Comparison of ENCODE assay signal across 23 cellular contexts in the genomic region with DNA sequence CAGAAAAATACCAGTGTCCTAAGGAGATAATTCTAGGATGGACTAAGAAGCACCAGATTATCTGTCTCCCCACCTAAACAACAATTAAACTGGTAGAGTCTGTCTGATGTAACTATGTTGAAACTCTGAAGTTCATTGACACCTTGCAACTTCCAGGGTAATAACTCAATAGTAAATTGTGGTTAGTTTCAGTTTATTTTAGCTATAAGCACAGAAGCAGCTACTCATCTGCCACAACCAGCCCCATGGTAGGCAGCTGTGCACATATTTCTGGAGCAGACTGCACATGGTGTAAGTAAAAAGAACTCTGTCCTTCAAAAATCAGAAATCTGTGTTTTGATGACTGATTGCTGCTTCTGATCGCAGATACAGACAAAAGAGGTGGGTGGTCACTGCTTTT.
"Had no signal": no experiment of that assay in that cellular context is flagged by ENCODE, and none has a peak within 500 bp of the region (broad histone marks: within the 10 kb centered on the region; RNA-seq: fewer than 3 reads in every experiment).

No MANE protein-coding gene starts in this region.

- H3K79me2 ChIP-seq: parathyroid adenoma had no signal

- H3K4me1 Mint-ChIP-seq: activated CD4-positive, alpha-beta T cell treated with anti-CD3 and anti-CD28 coated beads, Interleukin-2, amount 10 ng/mL, durations not matched to agents 7 days and 5 days; central memory CD8-positive, alpha-beta T cell; mesothelial cell of epicardium; naive B cell had no signal

- H2AFZ ChIP-seq: parathyroid adenoma had no signal

- H3K9me3 ChIP-seq: body of pancreas, esophagus squamous epithelium, lower lobe of right lung, uterus had no signal

- H3K27me3 Mint-ChIP-seq: activated CD4-positive, alpha-beta T cell treated with anti-CD3 and anti-CD28 coated beads, Interleukin-2, amount 10 ng/mL, durations not matched to agents 7 days and 5 days; central memory CD8-positive, alpha-beta T cell; naive B cell had no signal

- H3K4me3 Mint-ChIP-seq: activated CD4-positive, alpha-beta T cell treated with anti-CD3 and anti-CD28 coated beads, Interleukin-2, amount 10 ng/mL, durations not matched to agents 7 days and 5 days; activated T-cell treated with anti-CD3 and anti-CD28 coated beads, Interleukin-2, amount 50 U/mL, for 72 hours; central memory CD8-positive, alpha-beta T cell; mesothelial cell of epicardium; naive B cell; T-helper 2 cell treated with Interferon-gamma antibody and Interleukin-4, amounts not matched to agents 5 μg/mL and 100 μg/mL, for 36 hours had no signal

- H3K27me3 ChIP-seq: body of pancreas, esophagus squamous epithelium, tibial artery, uterus had no signal

- H3K9ac ChIP-seq: parathyroid adenoma had no signal

- H3K27ac ChIP-seq: body of pancreas, esophagus squamous epithelium, lower lobe of right lung, parathyroid adenoma, tibial artery, uterus had no signal

- H3K27ac Mint-ChIP-seq: activated CD4-positive, alpha-beta T cell treated with anti-CD3 and anti-CD28 coated beads, Interleukin-2, amount 10 ng/mL, durations not matched to agents 7 days and 5 days; activated naive CD4-positive, alpha-beta T cell treated with anti-CD3 and anti-CD28 coated beads, Interleukin-2, amount 50 U/mL, for 72 hours; activated T-cell treated with anti-CD3 and anti-CD28 coated beads, Interleukin-2, amount 50 U/mL, for 72 hours; mesothelial cell of epicardium; T-helper 2 cell treated with Interferon-gamma antibody and Interleukin-4, amounts not matched to agents 5 μg/mL and 100 μg/mL, for 36 hours had no signal

- DNase-seq: activated CD4-positive, alpha-beta T cell treated with anti-CD3 and anti-CD28 coated beads, Interleukin-2, amount 10 ng/mL, durations not matched to agents 7 days and 5 days; activated CD4-positive, CD25-positive, alpha-beta regulatory T cell; activated CD8-positive, alpha-beta memory T cell treated with anti-CD3 and anti-CD28 coated beads, Interleukin-2, amount 50 U/mL, for 48 hours; activated gamma-delta T cell; activated T-cell treated with anti-CD3 and anti-CD28 coated beads, Interleukin-2, amount 50 U/mL, for 72 hours; body of pancreas; cortex of kidney; effector CD4-positive, alpha-beta T cell; esophagus squamous epithelium; head of caudate nucleus; left colon; lower lobe of right lung; naive B cell; stimulated activated CD4-positive, alpha-beta T cell treated with anti-CD3 and anti-CD28 coated beads, Interleukin-15, amount 100 ng/mL, for 24 hours; stimulated activated CD4-positive, alpha-beta T cell treated with anti-CD3 and anti-CD28 coated beads, Interleukin-4, amount 100 ng/mL, for 24 hours; stimulated activated naive CD4-positive, alpha-beta T cell; tibial artery; uterus had no signal

- H3K4me3 ChIP-seq: body of pancreas, esophagus squamous epithelium, lower lobe of right lung, tibial artery, uterus had no signal

- H3K36me3 ChIP-seq: esophagus squamous epithelium, lower lobe of right lung, tibial artery, uterus had no signal

- H3K4me1 ChIP-seq: body of pancreas, esophagus squamous epithelium, lower lobe of right lung, parathyroid adenoma, tibial artery, uterus had no signal

- ATAC-seq: activated naive CD4-positive, alpha-beta T cell treated with anti-CD3 and anti-CD28 coated beads, Interleukin-2, amount 50 U/mL, for 72 hours; activated T-cell treated with anti-CD3 and anti-CD28 coated beads, Interleukin-2, amount 50 U/mL, for 72 hours; body of pancreas; left colon; lower lobe of right lung had no signal

- H3K36me3 Mint-ChIP-seq: mesothelial cell of epicardium, naive B cell had no signal
